Comparison of ENCODE assay signal across 8 cellular contexts in the genomic region with DNA sequence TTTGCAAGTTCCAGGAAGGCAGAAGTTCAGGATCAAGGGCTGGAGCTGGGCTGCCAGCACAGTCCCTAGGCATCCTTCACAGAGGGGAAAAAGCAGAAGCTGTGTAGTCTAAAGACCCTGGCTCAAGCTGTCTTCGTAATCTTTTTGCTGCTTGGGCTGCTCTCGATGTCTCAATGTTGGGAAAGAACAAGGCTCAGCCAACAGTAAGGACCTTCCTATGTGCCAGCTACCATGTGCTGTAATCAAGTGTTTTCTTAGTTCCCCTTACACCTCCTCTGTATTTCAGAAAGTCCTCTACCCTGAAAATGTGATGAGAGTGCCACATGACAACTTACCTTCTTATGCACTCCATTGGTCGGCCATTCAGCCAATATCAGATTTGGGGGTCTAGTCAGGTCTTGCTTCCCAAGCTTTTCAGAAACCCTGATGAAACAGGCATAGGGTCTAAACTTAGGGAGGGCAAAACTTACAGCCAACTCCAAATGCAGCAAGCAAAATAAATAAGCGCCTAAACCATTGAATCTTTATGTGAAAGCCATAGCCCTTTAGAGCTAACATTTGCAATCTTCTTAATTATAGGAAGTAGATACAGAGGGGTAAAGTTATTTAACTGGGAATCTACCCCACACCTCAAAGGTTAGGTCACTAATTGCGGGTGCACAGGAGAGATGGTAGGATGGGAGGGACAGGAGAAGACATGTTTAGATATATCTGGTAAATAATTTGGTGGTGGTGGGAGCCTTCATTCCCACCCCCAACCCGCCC. TPM values are rescaled to one million over a fixed set of nuclear protein-coding genes. Genes with fewer than 3 reads are reported as not detected.
DNase-seq lines count a peak whose midpoint lies in the region; ATAC-seq lines count a peak whose summit lies in the region.

No MANE protein-coding gene starts in this region.

- H3K27me3 ChIP-seq in BLaER1 (no peaks in the 10 kb centered on the region), trophoblast cell (ENCODE audit: insufficient read depth, low read length) (no peaks in the 10 kb centered on the region)

- no peak overlapping the region for H2BK120ac ChIP-seq in trophoblast cell (ENCODE audit: insufficient read depth, low read length, poor library complexity)

- no peak overlapping the region for H2AK5ac ChIP-seq in trophoblast cell (ENCODE audit: low read length)

- H3K36me3 ChIP-seq in BLaER1 (peaks cover 30% of the 10 kb centered on the region), trophoblast cell (ENCODE audit: control insufficient read depth in 1 of 2, insufficient read depth in 2 of 2, low read length in 2 of 2) (peaks cover 2 to 5% of the 10 kb centered on the region in 2 experiments)

- H3K27ac ChIP-seq in BLaER1 (peak overlapping the region; percentile 98), trophoblast cell (ENCODE audit: low read depth, low read length) (no peak overlapping the region)

- peak; percentile 17 for ATAC-seq in GM19351 (IDR thresholded peaks at IDR 0.05; ENCODE audit: unreplicated experiment)
- ATAC-seq in HG03175 (IDR thresholded peaks at IDR 0.05; ENCODE audit: unreplicated experiment), result no peak

- H3K4ac ChIP-seq in trophoblast cell (ENCODE audit: low read depth, low read length), result no peak overlapping the region

- peak overlapping the region; percentile 95 for H3K9ac ChIP-seq in BLaER1
- H3K9ac ChIP-seq in trophoblast cell (ENCODE audit: low read length), result no peak overlapping the region

- H3K9me3 ChIP-seq in BLaER1 (no peaks in the 10 kb centered on the region), trophoblast cell (ENCODE audit: insufficient read depth, low read depth, low read length) (no peaks in the 10 kb centered on the region)

- no peak overlapping the region for H3K23ac ChIP-seq in trophoblast cell (ENCODE audit: low read length)

- no peak overlapping the region for H4K91ac ChIP-seq in trophoblast cell (ENCODE audit: low read depth, low read length)

- H3K79me2 ChIP-seq in trophoblast cell (ENCODE audit: control insufficient read depth, insufficient read depth, low read length, poor library complexity), result peaks cover 20% of the 10 kb centered on the region

- H3K4me3 ChIP-seq in BLaER1 (peak overlapping the region; percentile 98), trophoblast cell (ENCODE audit: low read depth, low read length) (no peak overlapping the region)

- no peak overlapping the region for H2AFZ ChIP-seq in trophoblast cell (ENCODE audit: insufficient read depth, low read length, poor library complexity)

- no peak overlapping the region for H2BK5ac ChIP-seq in trophoblast cell (ENCODE audit: low read depth, low read length, poor library complexity)

- no CpG with 5 or more reads among the region's 6 CpGs for WGBS in trophoblast cell (ENCODE audit: extremely low coverage, insufficient coverage, insufficient read length)

- peaks cover 12% of the 10 kb centered on the region for H3K79me1 ChIP-seq in trophoblast cell (ENCODE audit: low read length)

- H3K4me1 ChIP-seq in BLaER1 (peaks cover 42% of the 10 kb centered on the region), trophoblast cell (ENCODE audit: control insufficient read depth in 1 of 2, insufficient read depth in 2 of 2, low read length in 2 of 2) (peaks cover 3 to 7% of the 10 kb centered on the region in 2 experiments)

- no peak overlapping the region for H2BK12ac ChIP-seq in trophoblast cell (ENCODE audit: low read length)

- no peak overlapping the region for H4K12ac ChIP-seq in trophoblast cell (ENCODE audit: low read depth, low read length)

- DNase-seq in MV-4-11 (lab: John Stamatoyannopoulos, UW), result peak; percentile 98
- DNase-seq in cerebellar cortex (ENCODE audit: low spot score), result peak; percentile 31
- DNase-seq in trophoblast cell, result peak; percentile 16 to 37
- no peak for DNase-seq in NK-92 treated with Interleukin-12 subunit alpha and Interleukin-12 subunit beta, amount 100 ng/mL, for 24 hours (lab: John Stamatoyannopoulos, UW)
- DNase-seq in activated CD4-positive, CD25-positive, alpha-beta regulatory T cell (lab: John Stamatoyannopoulos, UW), result no peak

- peak overlapping the region; percentile 87 for H3K4me2 ChIP-seq in BLaER1
- H3K4me2 ChIP-seq in trophoblast cell (ENCODE audit: low read length), result no peak overlapping the region

- H3K18ac ChIP-seq in trophoblast cell (ENCODE audit: low read length), result no peak overlapping the region

- no peak overlapping the region for H3K14ac ChIP-seq in trophoblast cell (ENCODE audit: low read length)

- no peak overlapping the region for H4K8ac ChIP-seq in trophoblast cell (ENCODE audit: low read depth, low read length)

- H4K20me1 ChIP-seq in BLaER1, result peaks cover 38% of the 10 kb centered on the region

RNA-seq across cellular contexts. Expression of gene EDEM1, which starts 1.2 kb away (rescaled TPM):
- 44.8 and 49.1 TPM in 2 replicates for polyA plus RNA-seq in trophoblast cell (2013)

Comparison
In these comparisons a context has a peak if more than half of its experiments do, and no peak if none do; other contexts are left out.
1. DNase-seq: peak in MV-4-11 (single experiment), cerebellar cortex (single experiment) and trophoblast cell (2 of 2); none in NK-92 treated with Interleukin-12 subunit alpha and Interleukin-12 subunit beta, amount 100 ng/mL, for 24 hours (single experiment) and activated CD4-positive, CD25-positive, alpha-beta regulatory T cell (0 of 4).